8 cellular contexts compared by ENCODE assay signal in genomic region chr22:35023692-35024363, GRCh38. TPM values are rescaled to one million over a fixed set of nuclear protein-coding genes. Genes with fewer than 3 reads are reported as not detected.
DNase-seq lines count a peak whose midpoint lies in the region; ATAC-seq and TF ChIP-seq lines count a peak whose summit lies in the region.

No MANE protein-coding gene starts in this region.

- POLR2A ChIA-PET in A673 (lab: Charles Lee; ENCODE audit: low non-redundant PET) = no interaction called here

- BruUV-seq in A673 (replicated peaks; lab: Mats Ljungman, UMichigan) = no TSS peak

- H3K18ac ChIP-seq in neuronal stem cell (ENCODE audit: low read length) = no peak overlapping the region

- H3K27ac ChIP-seq in A673 (ENCODE audit: low read depth, low read length, poor library complexity, severe bottlenecking) = no peak overlapping the region
- H3K27ac ChIP-seq in neuronal stem cell (replicated peaks; ENCODE audit: low read length) = no peak overlapping the region
- H3K27ac ChIP-seq in transverse colon = no peak overlapping the region

- no peaks in the 10 kb centered on the region for H3K79me1 ChIP-seq in neuronal stem cell (ENCODE audit: low read depth, low read length)

- no peak for TF ChIP-seq EP300 in transverse colon (IDR thresholded peaks at IDR 0.05; ENCODE audit: low read depth)

- H3K4me2 ChIP-seq in neuronal stem cell (ENCODE audit: insufficient read depth, low read length, poor library complexity, severe bottlenecking) = no peak overlapping the region

- WGBS in neuronal stem cell (ENCODE audit: extremely low coverage in 2 of 2, insufficient read length in 2 of 2, insufficient replicate concordance in 1 of 2), 2 donors = no CpG with 5 or more reads among the region's 25 CpGs
- WGBS in transverse colon (ENCODE audit: low coverage in 1 of 2), 2 donors = 23 to 50% methylated on average over 2 to 25 of the region's 25 CpGs

- no peak overlapping the region for H3K9ac ChIP-seq in neuronal stem cell (ENCODE audit: low read depth, low read length, poor library complexity)

- no peak overlapping the region for H3K4ac ChIP-seq in neuronal stem cell (ENCODE audit: low read length)

- CTCF ChIA-PET in A673 (lab: Charles Lee) = interaction anchor here (0.6 to 1.6 kb wide), 3 partner anchors 39 to 208 kb away, joined by 3 to 5 read pairs (median 4); no protein-coding TSS in a partner anchor

- no peaks in the 10 kb centered on the region for H3K4me1 ChIP-seq in A673 (ENCODE audit: insufficient read depth, low read length, poor library complexity, severe bottlenecking)
- peaks cover 0 to 3% of the 10 kb centered on the region in 2 donors for H3K4me1 ChIP-seq in neuronal stem cell (ENCODE audit: control insufficient read depth in 2 of 2, insufficient read depth in 1 of 2, low read depth in 1 of 2, low read length in 2 of 2)
- H3K4me1 ChIP-seq in transverse colon = peaks cover 2 to 17% (median 9%) of the 10 kb centered on the region in 4 donors

- H2BK12ac ChIP-seq in neuronal stem cell (ENCODE audit: low read length) = no peak overlapping the region

- H2BK15ac ChIP-seq in neuronal stem cell (ENCODE audit: low read length) = no peak overlapping the region

- H4K91ac ChIP-seq in neuronal stem cell (ENCODE audit: low read depth, low read length, poor library complexity) = no peak overlapping the region

- H3K36me3 ChIP-seq in A673 (ENCODE audit: insufficient read depth, low read length, poor library complexity, severe bottlenecking) (no peaks in the 10 kb centered on the region), neuronal stem cell (replicated peaks in 1 of 2; ENCODE audit: control insufficient read depth in 2 of 2, insufficient read depth in 2 of 2, low read length in 2 of 2) (no peaks in the 10 kb centered on the region), transverse colon (no peaks in the 10 kb centered on the region)

- no peak overlapping the region for H2AK5ac ChIP-seq in neuronal stem cell (ENCODE audit: low read depth, low read length)

- no peaks in the 10 kb centered on the region for H3K27me3 ChIP-seq in A673 (replicated peaks; ENCODE audit: insufficient read depth, low read depth, low read length, poor library complexity)
- H3K27me3 ChIP-seq in neuronal stem cell (ENCODE audit: control insufficient read depth in 3 of 3, insufficient read depth in 3 of 3, low read depth in 1 of 3, low read length in 3 of 3) = no peaks in the 10 kb centered on the region
- peaks cover 14% of the 10 kb centered on the region for H3K27me3 ChIP-seq in transverse colon

- intact Hi-C loops in A673 (cut with micrococcal nuclease; ENCODE audit: unreplicated experiment) = loop anchor here (2.0 to 10.0 kb wide), 3 partner anchors 1099 to 1721 kb away; partner anchors contain the start of gene LARGE1
- intact Hi-C loops in transverse colon (cut with DNase I; ENCODE audit: low total_unique reads) = no loop called here

- H3K4me3 ChIP-seq in A673 (ENCODE audit: low read depth, low read length, poor library complexity, severe bottlenecking) = no peak overlapping the region
- H3K4me3 ChIP-seq in foreskin fibroblast (ENCODE audit: low read depth in 1 of 2, low read length in 2 of 2) = no peak overlapping the region
- H3K4me3 ChIP-seq in neuronal stem cell (ENCODE audit: low read length in 2 of 2) = no peak overlapping the region
- no peak overlapping the region for H3K4me3 ChIP-seq in transverse colon

- H3K23ac ChIP-seq in neuronal stem cell (ENCODE audit: low read depth, low read length, poor library complexity) = no peak overlapping the region

- TF ChIP-seq CTCF in A673 (conservative IDR thresholded peaks at IDR 0.05; ENCODE audit: low read depth, low read length) (peak; percentile 96), GM13977 (IDR thresholded peaks at IDR 0.05; ENCODE audit: extremely low read depth, insufficient read depth, missing control alignments) (peak; percentile 99), foreskin fibroblast (IDR thresholded peaks at IDR 0.05; ENCODE audit: low read depth, low read length) (peak; percentile 90), transverse colon (IDR thresholded peaks at IDR 0.05) (peak; percentile 75 to 88 (median 84))

- no peaks in the 10 kb centered on the region for H3K9me3 ChIP-seq in A673 (ENCODE audit: low read depth, low read length, poor library complexity, severe bottlenecking)
- no peaks in the 10 kb centered on the region for H3K9me3 ChIP-seq in neuronal stem cell (replicated peaks in 1 of 2; ENCODE audit: control insufficient read depth in 2 of 2, insufficient read depth in 1 of 2, low read depth in 1 of 2, low read length in 2 of 2)
- peaks cover 0 to 3% of the 10 kb centered on the region in 2 donors for H3K9me3 ChIP-seq in transverse colon

- no peak overlapping the region for H2BK5ac ChIP-seq in neuronal stem cell (ENCODE audit: low read length)

- H2BK120ac ChIP-seq in neuronal stem cell (ENCODE audit: low read depth, low read length) = no peak overlapping the region

- H4K8ac ChIP-seq in neuronal stem cell (ENCODE audit: low read depth, low read length) = no peak overlapping the region

- TF ChIP-seq POLR2A in transverse colon (IDR thresholded peaks at IDR 0.05) = no peak

- H2AFZ ChIP-seq in neuronal stem cell (ENCODE audit: low read length) = peak overlapping the region; percentile 51

- H3K14ac ChIP-seq in neuronal stem cell (ENCODE audit: low read length) = no peak overlapping the region

- in situ Hi-C loops in GM13977 (cut with MboI; ENCODE audit: low pct_unique_long_range_greater_than_20kb, low sequenced_read_pairs, unreplicated experiment) (no loop called here), transverse colon (cut with MboI; ENCODE audit: low pct_ligation_motif_present in 1 of 4, low pct_unique_long_range_greater_than_20kb in 1 of 4, low sequenced_read_pairs in 3 of 4) (loop anchor here in 2 of 4 donors (25.0 kb wide), 1 partner anchor 612 kb away; no protein-coding TSS in a partner anchor)

- DNase-seq in A673 (ENCODE audit: low spot score) (peak; percentile 60), GM13977 (ENCODE audit: low spot score) (peak; percentile 75), NCI-H774 (lab: John Stamatoyannopoulos, UW) (peak; percentile 38), activated T-cell treated with anti-CD3 and anti-CD28 coated beads for 4 hours (peak; percentile 36), foreskin fibroblast (peak in 1 of 2 donors; percentile 31), neuronal stem cell (ENCODE audit: low spot score) (peak; percentile 72), transverse colon (peak; percentile 78)

- ATAC-seq in HG02852 (IDR thresholded peaks at IDR 0.05; ENCODE audit: unreplicated experiment) = no peak

RNA-seq across cellular contexts. Expression of gene ISX, which starts 42.1 kb away (rescaled TPM):
- total RNA-seq in A673 (2021) (not detected in 2 replicates), transverse colon (100 to 1,000 TPM in 2 of 4 donors, 10 to 100 TPM in 2; 32.6 to 159 (median 84.4) TPM)
- polyA plus RNA-seq in neuronal stem cell (2013, experiment 1 of 2) = not detected
- not detected for polyA plus RNA-seq in neuronal stem cell (2013, experiment 2 of 2)

Comparison
In these comparisons a context has a peak if more than half of its experiments do, and no peak if none do; other contexts are left out.
1. RNA of gene ISX, which starts 42.1 kb away (total RNA-seq): 32.6 to 159 TPM in transverse colon; not detected in A673; every median in the first group is over 10 times any median in the second.
2. Peak in every context shown above with its lines, with median percentiles within 50 percentile points of each other: CTCF ChIP-seq.